ENCODE assay signal across 24 cellular contexts in the genomic region with DNA sequence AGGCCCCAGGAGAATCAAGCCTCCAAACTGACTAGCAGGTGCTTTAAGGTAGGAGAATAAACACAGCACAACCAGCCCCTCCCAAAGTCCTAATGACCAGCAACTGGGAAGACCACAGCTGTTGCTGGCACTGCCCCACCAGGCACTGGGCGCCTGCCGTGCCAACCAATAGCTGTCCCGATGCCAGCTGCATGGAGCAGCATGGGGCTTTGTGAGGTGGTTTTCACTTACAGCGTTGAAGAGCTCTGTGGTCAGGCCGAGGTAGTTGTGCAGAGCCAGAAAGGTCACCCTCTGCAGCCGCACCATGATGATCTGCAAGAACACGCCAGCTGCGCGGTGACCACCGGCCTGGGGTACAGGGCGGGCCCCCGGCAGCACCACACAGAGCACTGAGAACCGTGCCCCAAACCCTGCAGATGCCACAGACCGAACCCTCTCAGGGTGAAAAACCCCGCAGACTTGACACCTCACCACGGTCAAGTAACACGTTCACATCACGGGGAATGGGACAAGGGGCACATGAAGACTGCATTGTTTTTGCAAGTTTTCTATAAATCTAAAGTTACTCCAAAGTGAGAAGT.
"Had no signal": no experiment of that assay in that cellular context is flagged by ENCODE, and none has a peak within 500 bp of the region (broad histone marks: within the 10 kb centered on the region; RNA-seq: fewer than 3 reads in every experiment).

No MANE protein-coding gene starts in this region.

- H3K4me1 ChIP-seq: colonic mucosa, suprapubic skin, vagina had no signal

- H3K27me3 ChIP-seq: brain microvascular endothelial cell, colonic mucosa, hepatocyte, suprapubic skin, transverse colon, vagina had no signal

- H3K9me3 ChIP-seq: colonic mucosa, suprapubic skin, transverse colon, vagina had no signal

- H2AFZ ChIP-seq: hepatocyte had no signal

- H3K27ac ChIP-seq: brain microvascular endothelial cell, colonic mucosa, epithelial cell of prostate, hepatocyte, skin epidermis, suprapubic skin, transverse colon, vagina had no signal

- H3K4me3 ChIP-seq: colonic mucosa, hepatocyte, lung, skin epidermis, suprapubic skin, transverse colon, vagina had no signal

- DNase-seq: activated CD4-positive, alpha-beta T cell treated with anti-CD3 and anti-CD28 coated beads, Interleukin-2, amount 50 U/mL, for 1 hour; activated CD8-positive, alpha-beta memory T cell treated with anti-CD3 and anti-CD28 coated beads, Interleukin-2, amount 50 U/mL, for 48 hours; activated effector memory CD4-positive, alpha-beta T cell treated with Interleukin-2 at 50 U/mL for 16 hours; activated naive CD4-positive, alpha-beta T cell treated with anti-CD3 and anti-CD28 coated beads, Interleukin-2, amount 10 ng/mL, durations not matched to agents 7 days and 5 days; activated naive CD8-positive, alpha-beta T cell treated with anti-CD3 and anti-CD28 coated beads, Interleukin-2, amount 50 U/mL, for 24 hours; activated T-cell treated with anti-CD3 and anti-CD28 coated beads, Interleukin-2, amount 50 U/mL, for 48 hours; anterior cingulate cortex; brain microvascular endothelial cell; colonic mucosa; endodermal cell; foreskin fibroblast; occipital lobe; stimulated activated CD4-positive, alpha-beta T cell treated with anti-CD3 and anti-CD28 coated beads, Interleukin-15, amount 100 ng/mL, for 24 hours; stimulated activated CD4-positive, alpha-beta T cell treated with anti-CD3 and anti-CD28 coated beads, Interleukin-2, amount 100 ng/mL, for 48 hours; stimulated activated naive CD8-positive, alpha-beta T cell treated with anti-CD3 and anti-CD28 coated beads, Interleukin-15, amount 100 ng/mL, for 72 hours; T1000; transverse colon had no signal

- H3K36me3 ChIP-seq: brain microvascular endothelial cell, colonic mucosa, transverse colon, vagina had no signal

- ATAC-seq: activated naive CD8-positive, alpha-beta T cell treated with anti-CD3 and anti-CD28 coated beads, Interleukin-2, amount 50 U/mL, for 24 hours; right cardiac atrium had no signal

- H3K4me2 ChIP-seq: hepatocyte had no signal

- H3K79me2 ChIP-seq: hepatocyte had no signal
